18 cellular contexts compared by ENCODE assay signal in genomic region chrX:145729635-145730034, GRCh38.
DNase-seq lines count a peak whose midpoint lies in the region; ATAC-seq and TF ChIP-seq lines count a peak whose summit lies in the region.
"Had no signal": no experiment of that assay in that cellular context is flagged by ENCODE, and none has a peak within 500 bp of the region (broad histone marks: within the 10 kb centered on the region; RNA-seq: fewer than 3 reads in every experiment).

No MANE protein-coding gene starts in this region.

- no peaks in the 10 kb centered on the region for H3K36me3 ChIP-seq in brain microvascular endothelial cell (replicated peaks)
- H3K36me3 ChIP-seq in trophoblast cell (ENCODE audit: control insufficient read depth in 1 of 2, insufficient read depth in 2 of 2, low read length in 2 of 2): no peaks in the 10 kb centered on the region
- H3K36me3 ChIP-seq: ascending aorta, colonic mucosa, left ventricle myocardium inferior, thoracic aorta had no signal

- H3K4me2 ChIP-seq in trophoblast cell (ENCODE audit: low read length): no peak overlapping the region

- H3K4me3 ChIP-seq in brain microvascular endothelial cell (ENCODE audit: low read depth, low read length) (no peak overlapping the region), skeletal muscle cell (ENCODE audit: low read depth, low read length) (no peak overlapping the region), trophoblast cell (ENCODE audit: low read depth, low read length) (no peak overlapping the region)
- H3K4me3 ChIP-seq: ascending aorta, colonic mucosa, left ventricle myocardium inferior, thoracic aorta had no signal

- H4K91ac ChIP-seq in trophoblast cell (ENCODE audit: low read depth, low read length): no peak overlapping the region

- no peaks in the 10 kb centered on the region for H3K9me3 ChIP-seq in trophoblast cell (ENCODE audit: insufficient read depth, low read depth, low read length)
- H3K9me3 ChIP-seq: ascending aorta, colonic mucosa, left ventricle myocardium inferior, thoracic aorta had no signal

- H3K23ac ChIP-seq in trophoblast cell (ENCODE audit: low read length): no peak overlapping the region

- no peaks in the 10 kb centered on the region for H3K79me1 ChIP-seq in trophoblast cell (ENCODE audit: low read length)

- H2BK5ac ChIP-seq in trophoblast cell (ENCODE audit: low read depth, low read length, poor library complexity): no peak overlapping the region

- no peak overlapping the region for H2AFZ ChIP-seq in trophoblast cell (ENCODE audit: insufficient read depth, low read length, poor library complexity)

- no peak overlapping the region for H3K18ac ChIP-seq in trophoblast cell (ENCODE audit: low read length)

- no peak overlapping the region for H3K4ac ChIP-seq in trophoblast cell (ENCODE audit: low read depth, low read length)

- H3K27ac ChIP-seq in brain microvascular endothelial cell (no peak overlapping the region), trophoblast cell (ENCODE audit: low read depth, low read length) (no peak overlapping the region)
- H3K27ac ChIP-seq: ascending aorta, colonic mucosa, left ventricle myocardium inferior, thoracic aorta, VCaP had no signal

- no peaks in the 10 kb centered on the region for H3K79me2 ChIP-seq in trophoblast cell (ENCODE audit: control insufficient read depth, insufficient read depth, low read length, poor library complexity)

- no peak overlapping the region for H2BK120ac ChIP-seq in trophoblast cell (ENCODE audit: insufficient read depth, low read length, poor library complexity)

- H3K9ac ChIP-seq in trophoblast cell (ENCODE audit: low read length): no peak overlapping the region

- no peak overlapping the region for H2AK5ac ChIP-seq in trophoblast cell (ENCODE audit: low read length)

- no CpG with 5 or more reads among the region's 6 CpGs for WGBS in trophoblast cell (ENCODE audit: extremely low coverage, insufficient coverage, insufficient read length)

- no peaks in the 10 kb centered on the region for H3K4me1 ChIP-seq in trophoblast cell (ENCODE audit: control insufficient read depth in 1 of 2, insufficient read depth in 2 of 2, low read length in 2 of 2)
- H3K4me1 ChIP-seq: ascending aorta, colonic mucosa, left ventricle myocardium inferior had no signal

- DNase-seq in LHCN-M2 (ENCODE audit: low read depth): peak; percentile 36
- peak; percentile 49 for DNase-seq in brain microvascular endothelial cell
- peak in 41 of 42 donors; percentile 16 to 84 (median 61) for DNase-seq in head of caudate nucleus
- DNase-seq in skeletal muscle cell (ENCODE audit: low read depth): peak; percentile 25
- DNase-seq in trophoblast cell: no peak
- no peak for DNase-seq in NCI-H345 (lab: John Stamatoyannopoulos, UW)
- no peak for DNase-seq in NCI-H2029 (lab: John Stamatoyannopoulos, UW)
- DNase-seq: activated CD4-positive, alpha-beta T cell treated with anti-CD3 and anti-CD28 coated beads, Interleukin-2, amount 50 U/mL, for 4 hours; activated naive CD4-positive, alpha-beta T cell treated with Interleukin-2 at 50 U/mL for 16 hours; colonic mucosa; left ventricle myocardium inferior; NCI-H1417; NCI-H526; SHP77 treated with DMSO at 0.1 percent for 48 hours had no signal

- H2BK12ac ChIP-seq in trophoblast cell (ENCODE audit: low read length): no peak overlapping the region

- in situ Hi-C loops in brain microvascular endothelial cell (cut with HindIII; ENCODE audit: low pct_ligation_motif_present, low sequenced_read_pairs): no loop called here

- intact Hi-C loops in head of caudate nucleus (cut with DNase I): no loop called here

- ATAC-seq in GM21825 (IDR thresholded peaks at IDR 0.05; ENCODE audit: unreplicated experiment): no peak

- H3K14ac ChIP-seq in trophoblast cell (ENCODE audit: low read length): no peak overlapping the region

- no peak overlapping the region for H4K12ac ChIP-seq in trophoblast cell (ENCODE audit: low read depth, low read length)

- TF ChIP-seq CTCF in brain microvascular endothelial cell (IDR thresholded peaks at IDR 0.05; ENCODE audit: low read depth, low read length, missing control alignments): no peak

- H3K27me3 ChIP-seq in brain microvascular endothelial cell (replicated peaks): no peaks in the 10 kb centered on the region
- no peaks in the 10 kb centered on the region for H3K27me3 ChIP-seq in trophoblast cell (ENCODE audit: insufficient read depth, low read length)
- H3K27me3 ChIP-seq: ascending aorta, colonic mucosa had no signal

- H4K8ac ChIP-seq in trophoblast cell (ENCODE audit: low read depth, low read length): no peak overlapping the region

Comparison
In these comparisons a context has a peak if more than half of its experiments do, and no peak if none do; other contexts are left out.
1. DNase-seq: peak in LHCN-M2 (single experiment), brain microvascular endothelial cell (single experiment), head of caudate nucleus (41 of 42) and skeletal muscle cell (single experiment); none in trophoblast cell (0 of 2), NCI-H345 (single experiment) and NCI-H2029 (single experiment).